8 cellular contexts compared by ENCODE assay signal in the genomic region with DNA sequence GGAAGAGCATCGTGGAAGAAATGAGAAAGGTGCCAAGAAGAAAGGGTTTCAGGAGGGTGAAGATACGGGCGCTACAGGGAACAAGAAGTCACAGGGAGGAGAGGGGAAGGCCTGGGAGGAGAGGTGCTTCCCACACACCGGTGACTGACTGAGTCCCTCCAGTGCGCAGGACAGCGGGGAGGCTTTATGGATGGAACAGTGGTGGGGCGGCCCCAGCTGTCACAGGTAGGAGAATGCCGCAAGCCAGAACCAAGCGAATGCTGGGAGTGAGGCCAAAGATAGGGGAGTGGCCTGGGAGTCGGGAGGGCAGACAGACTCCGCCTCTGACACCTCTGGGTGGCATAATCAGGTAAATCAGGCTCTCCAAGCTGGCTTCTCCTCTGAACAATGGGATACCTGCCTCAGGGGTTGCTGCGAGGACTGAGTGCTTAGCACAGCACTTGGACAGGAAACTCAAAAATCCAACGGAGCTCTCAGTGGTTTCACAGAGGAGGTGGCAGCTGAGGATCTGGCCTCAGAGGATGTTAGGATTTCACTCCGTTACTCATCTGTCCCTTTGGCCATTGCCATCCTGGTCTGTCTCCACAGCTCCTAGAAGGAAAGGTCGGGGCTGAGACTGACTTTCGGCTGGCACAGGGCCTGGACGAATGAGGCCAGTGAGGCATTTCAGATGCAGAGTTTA. TPM values are rescaled to one million over a fixed set of nuclear protein-coding genes. Genes with fewer than 3 reads are reported as not detected.
DNase-seq lines count a peak whose midpoint lies in the region; ATAC-seq and TF ChIP-seq lines count a peak whose summit lies in the region.

No MANE protein-coding gene starts in this region.

- H3K4me3 Mint-ChIP-seq in Caco-2 (ENCODE audit: unreplicated experiment) = peak overlapping the region; percentile 79
- H3K4me3 Mint-ChIP-seq in naive thymus-derived CD4-positive, alpha-beta T cell = peak overlapping the region; percentile 78 to 93 (median 88)
- H3K4me3 Mint-ChIP-seq in stimulated activated naive CD8-positive, alpha-beta T cell treated with anti-CD3 and anti-CD28 coated beads, Interleukin-15, amount 100 ng/mL, for 72 hours = peak overlapping the region; percentile 83 to 91

- H3K36me3 ChIP-seq in Caco-2 (ENCODE audit: control insufficient read depth, insufficient read depth, low read length) = peaks cover 8% of the 10 kb centered on the region; the same call in 1 of the 2 replicates
- peaks cover 0 to 8% (median 0%) of the 10 kb centered on the region in 3 experiments for H3K36me3 ChIP-seq in naive thymus-derived CD4-positive, alpha-beta T cell (ENCODE audit: control insufficient read depth in 2 of 3, insufficient read depth in 3 of 3, low read length in 3 of 3)

- no peak for TF ChIP-seq POLR2A in erythroblast (IDR thresholded peaks at IDR 0.05; ENCODE audit: low read length)

- peak; percentile 43 for ATAC-seq in HG02798 (IDR thresholded peaks at IDR 0.05; ENCODE audit: poor library complexity, unreplicated experiment)
- peak; percentile 52 for ATAC-seq in naive thymus-derived CD4-positive, alpha-beta T cell
- peak; percentile 61 for ATAC-seq in stimulated activated naive CD8-positive, alpha-beta T cell treated with anti-CD3 and anti-CD28 coated beads, Interleukin-15, amount 100 ng/mL, for 72 hours

- H3K4me3 ChIP-seq in Caco-2 (ENCODE audit: low read depth, low read length) = peak overlapping the region; percentile 83
- H3K4me3 ChIP-seq in naive thymus-derived CD4-positive, alpha-beta T cell (ENCODE audit: low read length) = peak overlapping the region; percentile 87

- H3K4me1 Mint-ChIP-seq in Caco-2 (ENCODE audit: low read depth, unreplicated experiment) = peaks cover 23% of the 10 kb centered on the region
- peaks cover 22 to 46% (median 32%) of the 10 kb centered on the region in 7 donors for H3K4me1 Mint-ChIP-seq in naive thymus-derived CD4-positive, alpha-beta T cell
- H3K4me1 Mint-ChIP-seq in stimulated activated naive CD8-positive, alpha-beta T cell treated with anti-CD3 and anti-CD28 coated beads, Interleukin-15, amount 100 ng/mL, for 72 hours = peaks cover 57% of the 10 kb centered on the region

- peaks cover 51% of the 10 kb centered on the region for H3K36me3 Mint-ChIP-seq in Caco-2 (ENCODE audit: insufficient read depth, unreplicated experiment)
- H3K36me3 Mint-ChIP-seq in naive thymus-derived CD4-positive, alpha-beta T cell = peaks cover 0 to 10% (median 0%) of the 10 kb centered on the region in 5 donors

- no peaks in the 10 kb centered on the region for H3K9me3 ChIP-seq in Caco-2
- no peaks in the 10 kb centered on the region for H3K9me3 ChIP-seq in naive thymus-derived CD4-positive, alpha-beta T cell (ENCODE audit: control insufficient read depth in 2 of 3, low read length in 3 of 3)

- CTCF ChIA-PET in Caco-2 (lab: Charles Lee) = interaction anchor here (0.5 to 2.1 kb wide), 13 partner anchors 35 to 1514 kb away, joined by 3 to 7 read pairs (median 4); a partner anchor contains a TSS
- CTCF ChIA-PET in naive thymus-derived CD4-positive, alpha-beta T cell (lab: Charles Lee) = interaction anchor here (0.6 to 1.8 kb wide), 12 partner anchors 19 to 564 kb away, joined by 3 to 5 read pairs (median 3); a partner anchor contains a TSS

- H3K27me3 Mint-ChIP-seq in Caco-2 (ENCODE audit: insufficient read depth, unreplicated experiment) = no peaks in the 10 kb centered on the region
- H3K27me3 Mint-ChIP-seq in naive thymus-derived CD4-positive, alpha-beta T cell = peaks cover 0 to 2% (median 0%) of the 10 kb centered on the region in 5 donors
- H3K27me3 Mint-ChIP-seq in stimulated activated naive CD8-positive, alpha-beta T cell treated with anti-CD3 and anti-CD28 coated beads, Interleukin-15, amount 100 ng/mL, for 72 hours = no peaks in the 10 kb centered on the region

- POLR2A ChIA-PET in Caco-2 (lab: Charles Lee) = interaction anchor here (0.5 to 2.5 kb wide), 17 partner anchors 9 to 1677 kb away, joined by 3 to 27 read pairs (median 4); a partner anchor contains a TSS
- POLR2A ChIA-PET in naive thymus-derived CD4-positive, alpha-beta T cell (lab: Charles Lee) = interaction anchor here (0.7 to 4.2 kb wide), 22 partner anchors 8 to 1853 kb away, joined by 3 to 71 read pairs (median 4); a partner anchor contains a TSS

- DNase-seq in Caco-2 (peak; percentile 93 to 94), NCI-H748 (lab: John Stamatoyannopoulos, UW; ENCODE audit: unreplicated experiment) (peak; percentile 94), erythroblast (lab: John Stamatoyannopoulos, UW) (peak; percentile 52 to 63), epidermal melanocyte (ENCODE audit: insufficient read length, low spot score) (no peak)
- peak; percentile 79 for DNase-seq in activated CD8-positive, alpha-beta memory T cell treated with anti-CD3 and anti-CD28 coated beads, Interleukin-2, amount 50 U/mL, for 48 hours
- DNase-seq in naive thymus-derived CD4-positive, alpha-beta T cell = peak in 8 of 9 donors; percentile 43 to 76 (median 54)
- DNase-seq in stimulated activated naive CD8-positive, alpha-beta T cell treated with anti-CD3 and anti-CD28 coated beads, Interleukin-15, amount 100 ng/mL, for 72 hours = peak; percentile 49 to 70

- intact Hi-C loops in Caco-2 (cut with micrococcal nuclease; ENCODE audit: unreplicated experiment) = loop anchor here (2.0 kb wide), 3 partner anchors 37 to 51 kb away; a partner anchor contains a TSS
- intact Hi-C loops in naive thymus-derived CD4-positive, alpha-beta T cell (cut with micrococcal nuclease) = loop anchor here (1.0 to 5.0 kb wide), 11 partner anchors 36 to 1517 kb away; a partner anchor contains a TSS

- H3K27me3 ChIP-seq in Caco-2 (replicated peaks; ENCODE audit: control insufficient read depth, insufficient read depth, low read length) = no peaks in the 10 kb centered on the region
- H3K27me3 ChIP-seq in naive thymus-derived CD4-positive, alpha-beta T cell (ENCODE audit: control insufficient read depth in 2 of 2, insufficient read depth in 2 of 2, low read length in 2 of 2) = no peaks in the 10 kb centered on the region

- H3K27ac ChIP-seq in naive thymus-derived CD4-positive, alpha-beta T cell (ENCODE audit: low read depth, low read length) = peak overlapping the region; percentile 88

- no peak for TF ChIP-seq CTCF in Caco-2 (IDR thresholded peaks at IDR 0.05; ENCODE audit: insufficient read depth in 1 of 2, low read depth in 1 of 2, low read length in 1 of 2, severe bottlenecking in 1 of 2, unreplicated experiment in 1 of 2)

- H3K9me3 Mint-ChIP-seq in Caco-2 (ENCODE audit: unreplicated experiment) = no peaks in the 10 kb centered on the region
- peaks cover 0 to 5% (median 0%) of the 10 kb centered on the region in 11 donors for H3K9me3 Mint-ChIP-seq in naive thymus-derived CD4-positive, alpha-beta T cell
- no peaks in the 10 kb centered on the region for H3K9me3 Mint-ChIP-seq in stimulated activated naive CD8-positive, alpha-beta T cell treated with anti-CD3 and anti-CD28 coated beads, Interleukin-15, amount 100 ng/mL, for 72 hours

- TSS peak; percentile 63 for BruUV-seq in Caco-2 (replicated peaks; lab: Mats Ljungman, UMichigan)

- peak overlapping the region; percentile 0 for H3K27ac Mint-ChIP-seq in Caco-2 (ENCODE audit: unreplicated experiment)
- peak overlapping the region; percentile 79 to 96 (median 89) for H3K27ac Mint-ChIP-seq in naive thymus-derived CD4-positive, alpha-beta T cell
- H3K27ac Mint-ChIP-seq in stimulated activated naive CD8-positive, alpha-beta T cell treated with anti-CD3 and anti-CD28 coated beads, Interleukin-15, amount 100 ng/mL, for 72 hours = peak overlapping the region; percentile 41 to 72

- H3K4me1 ChIP-seq in Caco-2 = peaks cover 20% of the 10 kb centered on the region
- peaks cover 10 to 14% of the 10 kb centered on the region in 2 donors for H3K4me1 ChIP-seq in naive thymus-derived CD4-positive, alpha-beta T cell (ENCODE audit: control insufficient read depth in 2 of 2, insufficient read depth in 2 of 2, low read length in 2 of 2)

RNA-seq across cellular contexts. Expression of a gene that starts 0.8 kb away (rescaled TPM):
- total RNA-seq in Caco-2 (2022) = 90.1 and 94.5 TPM in 2 replicates
- 10 to 100 TPM; 29.6 to 86.3 (median 32.5) TPM for total RNA-seq in naive thymus-derived CD4-positive, alpha-beta T cell
- 10 to 100 TPM; 32.3 to 34.2 TPM for polyA plus RNA-seq in naive thymus-derived CD4-positive, alpha-beta T cell

RNA-seq across cellular contexts. Expression of a gene that starts 35.4 kb away (rescaled TPM):
- 0.98 and 1.3 TPM in 2 replicates for total RNA-seq in Caco-2 (2022)
- 1 to 10 TPM in 3 of 5 experiments, under 1 TPM in 1, not detected in 1; 0.16 to 4.1 (median 1.6) TPM for total RNA-seq in naive thymus-derived CD4-positive, alpha-beta T cell
- polyA plus RNA-seq in naive thymus-derived CD4-positive, alpha-beta T cell = under 1 TPM; 0.10 to 0.40 TPM

RNA-seq across cellular contexts. Expression of a gene that starts 47.1 kb away (rescaled TPM):
- 246 and 252 TPM in 2 replicates for total RNA-seq in Caco-2 (2022)
- 100 to 1,000 TPM in 1 of 5 experiments, 10 to 100 TPM in 4; 59.2 to 154 (median 70.8) TPM for total RNA-seq in naive thymus-derived CD4-positive, alpha-beta T cell
- 10 to 100 TPM; 42.7 to 51.9 TPM for polyA plus RNA-seq in naive thymus-derived CD4-positive, alpha-beta T cell

RNA-seq across cellular contexts. Expression of a gene that starts 51.4 kb away (rescaled TPM):
- total RNA-seq in Caco-2 (2022) = 147 and 156 TPM in 2 replicates
- 100 to 1,000 TPM in 4 of 5 experiments, 10 to 100 TPM in 1; 99.4 to 145 (median 109) TPM for total RNA-seq in naive thymus-derived CD4-positive, alpha-beta T cell
- polyA plus RNA-seq in naive thymus-derived CD4-positive, alpha-beta T cell = 10 to 100 TPM; 65.4 to 77.7 TPM

RNA-seq across cellular contexts. Expression of a gene that starts 54.1 kb away (rescaled TPM):
- total RNA-seq in Caco-2 (2022) = 51.6 and 55.0 TPM in 2 replicates
- total RNA-seq in naive thymus-derived CD4-positive, alpha-beta T cell = 10 to 100 TPM; 14.3 to 24.0 (median 20.4) TPM
- 10 to 100 TPM; 24.6 to 30.5 TPM for polyA plus RNA-seq in naive thymus-derived CD4-positive, alpha-beta T cell

Comparison
In these comparisons a context has a peak if more than half of its experiments do, and no peak if none do; other contexts are left out.
1. H3K27ac Mint-ChIP-seq: peak in every context shown above with its lines; median percentile 89 in naive thymus-derived CD4-positive, alpha-beta T cell; 56 in stimulated activated naive CD8-positive, alpha-beta T cell treated with anti-CD3 and anti-CD28 coated beads, Interleukin-15, amount 100 ng/mL, for 72 hours; 0 in Caco-2.